Comparison of ENCODE assay signal across 26 cellular contexts in the genomic region with DNA sequence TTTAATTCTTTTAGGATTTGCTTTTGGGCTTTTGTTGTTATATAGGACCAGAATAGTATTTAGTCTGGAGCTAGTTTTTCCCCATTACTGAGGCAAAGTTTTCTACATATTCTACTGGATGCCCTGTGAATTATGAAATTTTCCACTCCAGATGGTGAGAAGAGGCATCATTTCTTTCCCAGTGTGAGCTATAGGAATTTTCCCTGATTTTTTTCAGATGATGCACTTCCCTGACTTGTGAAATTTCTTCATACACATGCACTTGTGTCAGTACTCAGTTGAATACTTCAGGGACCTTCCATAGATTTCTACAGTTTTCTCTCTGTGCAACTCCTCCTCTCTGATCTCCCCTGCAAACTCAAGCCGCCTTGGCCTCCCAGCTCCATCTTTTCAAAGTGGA.
"Had no signal": no experiment of that assay in that cellular context is flagged by ENCODE, and none has a peak within 500 bp of the region (broad histone marks: within the 10 kb centered on the region; RNA-seq: fewer than 3 reads in every experiment).

No MANE protein-coding gene starts in this region.

- H3K4me1 ChIP-seq: esophagus squamous epithelium, prostate gland, right atrium auricular region, suprapubic skin, transverse colon, vagina had no signal

- H3K27ac ChIP-seq: coronary artery, dorsolateral prefrontal cortex, epithelial cell of prostate, esophagus squamous epithelium, prostate gland, right atrium auricular region, suprapubic skin, transverse colon, vagina had no signal

- H3K4me3 ChIP-seq: coronary artery, dorsolateral prefrontal cortex, esophagus squamous epithelium, lung, mucosa of descending colon, prostate gland, right atrium auricular region, smooth muscle cell, suprapubic skin, transverse colon, vagina had no signal

- DNase-seq: dorsolateral prefrontal cortex; effector CD4-positive, alpha-beta T cell; esophagus squamous epithelium; hypothalamus; kidney; mesenchymal stem cell; mucosa of descending colon; naive B cell; stimulated activated CD4-positive, alpha-beta T cell treated with anti-CD3 and anti-CD28 coated beads, Interleukin-12 subunit alpha, Interleukin-12 subunit beta, amount 100 ng/mL, for 4 hours; stimulated activated CD4-positive, alpha-beta T cell treated with anti-CD3 and anti-CD28 coated beads, Interleukin-1b, Interleukin-23, amount 100 ng/mL, for 48 hours; stimulated activated CD4-positive, alpha-beta T cell treated with anti-CD3 and anti-CD28 coated beads, Interleukin-4, amount 100 ng/mL, for 1 hour; stimulated activated CD8-positive, alpha-beta memory T cell treated with anti-CD3 and anti-CD28 coated beads, Interleukin-4, amount 100 ng/mL, for 48 hours; stimulated activated naive CD4-positive, alpha-beta T cell; stimulated activated naive CD8-positive, alpha-beta T cell treated with anti-CD3 and anti-CD28 coated beads, Interleukin-15, amount 100 ng/mL, for 72 hours; transverse colon had no signal

- H3K36me3 ChIP-seq: esophagus squamous epithelium, prostate gland, right atrium auricular region, suprapubic skin, transverse colon, vagina had no signal

- H3K4me3 Mint-ChIP-seq: mesothelial cell of epicardium; naive B cell; natural killer cell treated with Interleukin-12 subunit alpha and Interleukin-12 subunit beta and Interleukin-15 and Interleukin-18, amount 100 ng/mL, for 72 hours; neural crest cell; stimulated activated naive CD8-positive, alpha-beta T cell treated with anti-CD3 and anti-CD28 coated beads, Interleukin-15, amount 100 ng/mL, for 72 hours had no signal

- H3K9me3 ChIP-seq: esophagus squamous epithelium, prostate gland, right atrium auricular region, suprapubic skin, transverse colon, vagina had no signal

- H3K4me2 ChIP-seq: smooth muscle cell had no signal

- H3K27me3 ChIP-seq: dorsolateral prefrontal cortex, esophagus squamous epithelium, right atrium auricular region, suprapubic skin, transverse colon, vagina had no signal

- H3K4me1 Mint-ChIP-seq: mesothelial cell of epicardium; naive B cell; neural crest cell; stimulated activated naive CD8-positive, alpha-beta T cell treated with anti-CD3 and anti-CD28 coated beads, Interleukin-15, amount 100 ng/mL, for 72 hours had no signal

- H3K27ac Mint-ChIP-seq: mesothelial cell of epicardium; natural killer cell treated with Interleukin-12 subunit alpha and Interleukin-12 subunit beta and Interleukin-15 and Interleukin-18, amount 100 ng/mL, for 72 hours; stimulated activated naive CD8-positive, alpha-beta T cell treated with anti-CD3 and anti-CD28 coated beads, Interleukin-15, amount 100 ng/mL, for 72 hours had no signal
